8 cellular contexts compared by ENCODE assay signal in genomic region chrX:71533514-71533849, GRCh38. TPM values are rescaled to one million over a fixed set of nuclear protein-coding genes. Genes with fewer than 3 reads are reported as not detected.
DNase-seq lines count a peak whose midpoint lies in the region; ATAC-seq and TF ChIP-seq lines count a peak whose summit lies in the region.

No MANE protein-coding gene starts in this region.

- DNase-seq in BE2C, result no peak
- DNase-seq in NCI-H460 (ENCODE audit: extremely low read depth, low read depth), result peak; percentile 41
- no peak for DNase-seq in effector memory CD4-positive, alpha-beta T cell
- no peak for DNase-seq in natural killer cell treated with Interleukin-12 subunit alpha and Interleukin-12 subunit beta and Interleukin-15 and Interleukin-18, amount 100 ng/mL, for 72 hours (ENCODE audit: low spot score)
- no peak for DNase-seq in cerebellar nuclear complex (lab: John Stamatoyannopoulos, UW)
- no peak for DNase-seq in GM19240 (ENCODE audit: insufficient read length, low spot score)

- no peaks in the 10 kb centered on the region for H3K9me3 Mint-ChIP-seq in natural killer cell treated with Interleukin-12 subunit alpha and Interleukin-12 subunit beta and Interleukin-15 and Interleukin-18, amount 100 ng/mL, for 72 hours

- peaks cover 0 to 5% of the 10 kb centered on the region in 2 donors for H3K27me3 Mint-ChIP-seq in natural killer cell treated with Interleukin-12 subunit alpha and Interleukin-12 subunit beta and Interleukin-15 and Interleukin-18, amount 100 ng/mL, for 72 hours

- peaks cover 9% of the 10 kb centered on the region for H3K36me3 ChIP-seq in BE2C
- H3K36me3 ChIP-seq in effector memory CD4-positive, alpha-beta T cell (ENCODE audit: control insufficient read depth, insufficient read depth, low read length), result no peaks in the 10 kb centered on the region

- H3K27me3 ChIP-seq in BE2C, result no peaks in the 10 kb centered on the region
- H3K27me3 ChIP-seq in effector memory CD4-positive, alpha-beta T cell (replicated peaks; ENCODE audit: control insufficient read depth, insufficient read depth, low read length, poor library complexity, severe bottlenecking), result no peaks in the 10 kb centered on the region

- peak overlapping the region; percentile 96 to 99 for H3K27ac Mint-ChIP-seq in natural killer cell treated with Interleukin-12 subunit alpha and Interleukin-12 subunit beta and Interleukin-15 and Interleukin-18, amount 100 ng/mL, for 72 hours

- H3K9me3 ChIP-seq in BE2C, result no peaks in the 10 kb centered on the region
- no peaks in the 10 kb centered on the region for H3K9me3 ChIP-seq in effector memory CD4-positive, alpha-beta T cell (ENCODE audit: control insufficient read depth, low read length)

- peaks cover 16 to 22% of the 10 kb centered on the region in 2 donors for H3K4me1 Mint-ChIP-seq in natural killer cell treated with Interleukin-12 subunit alpha and Interleukin-12 subunit beta and Interleukin-15 and Interleukin-18, amount 100 ng/mL, for 72 hours (ENCODE audit: low read depth in 2 of 2)

- peak overlapping the region; percentile 99 for H3K4me3 Mint-ChIP-seq in natural killer cell treated with Interleukin-12 subunit alpha and Interleukin-12 subunit beta and Interleukin-15 and Interleukin-18, amount 100 ng/mL, for 72 hours

- no peak for ATAC-seq in natural killer cell treated with Interleukin-12 subunit alpha and Interleukin-12 subunit beta and Interleukin-15 and Interleukin-18, amount 100 ng/mL, for 72 hours
- ATAC-seq in HG03354 (IDR thresholded peaks at IDR 0.05; ENCODE audit: poor library complexity, severe bottlenecking, unreplicated experiment), result no peak
- no peak for ATAC-seq in GM18520 (IDR thresholded peaks at IDR 0.05; ENCODE audit: unreplicated experiment)

- H3K4me1 ChIP-seq in BE2C, result no peaks in the 10 kb centered on the region; the same call in 1 of the 2 replicates
- H3K4me1 ChIP-seq in effector memory CD4-positive, alpha-beta T cell (ENCODE audit: control insufficient read depth, insufficient read depth, low read length, poor library complexity, severe bottlenecking), result peaks cover 12% of the 10 kb centered on the region

- peak overlapping the region; percentile 82 for H3K4me3 ChIP-seq in BE2C (ENCODE audit: low read depth, low read length)
- H3K4me3 ChIP-seq in effector memory CD4-positive, alpha-beta T cell (ENCODE audit: insufficient read depth, low read depth, low read length, poor library complexity, severe bottlenecking), result peak overlapping the region; percentile 85

- H3K36me3 Mint-ChIP-seq in natural killer cell treated with Interleukin-12 subunit alpha and Interleukin-12 subunit beta and Interleukin-15 and Interleukin-18, amount 100 ng/mL, for 72 hours, result peaks cover 25% of the 10 kb centered on the region

- H3K27ac ChIP-seq in effector memory CD4-positive, alpha-beta T cell (ENCODE audit: insufficient read depth, low read length, poor library complexity, severe bottlenecking), result peak overlapping the region; percentile 86

- TF ChIP-seq CTCF in BE2C (IDR thresholded peaks at IDR 0.05; ENCODE audit: low read depth, low read length), result no peak

RNA-seq across cellular contexts. Expression of gene OGT, which starts 0.6 kb away (rescaled TPM):
- 48.4 TPM for polyA plus RNA-seq in BE2C (2012; ENCODE audit: insufficient read depth, insufficient read length, low read depth)
- total RNA-seq in NCI-H460 (2014; rRNA removed; shearing (Covaris generic)), result 274 and 379 TPM in 2 replicates
- polyA plus RNA-seq in NCI-H460 (2014; cell fraction: nucleus; rRNA removed), result 864 and 1,166 TPM in 2 replicates
- 100 to 1,000 TPM; 309 to 356 TPM for total RNA-seq in natural killer cell treated with Interleukin-12 subunit alpha and Interleukin-12 subunit beta and Interleukin-15 and Interleukin-18, amount 100 ng/mL, for 72 hours

RNA-seq across cellular contexts. Expression of gene GCNA, which starts 44.8 kb away (rescaled TPM):
- 1.7 TPM for polyA plus RNA-seq in BE2C (2012; ENCODE audit: insufficient read depth, insufficient read length, low read depth)
- total RNA-seq in NCI-H460 (2014; rRNA removed; shearing (Covaris generic)), result 3.6 and 5.3 TPM in 2 replicates
- polyA plus RNA-seq in NCI-H460 (2014; cell fraction: nucleus; rRNA removed), result 9.8 and 15.1 TPM in 2 replicates
- 1 to 10 TPM; 5.5 to 6.1 TPM for total RNA-seq in natural killer cell treated with Interleukin-12 subunit alpha and Interleukin-12 subunit beta and Interleukin-15 and Interleukin-18, amount 100 ng/mL, for 72 hours
